19 cellular contexts compared by ENCODE assay signal in genomic region chr11:78224906-78225420, GRCh38.
"Had no signal": no experiment of that assay in that cellular context is flagged by ENCODE, and none has a peak within 500 bp of the region (broad histone marks: within the 10 kb centered on the region; RNA-seq: fewer than 3 reads in every experiment).

No MANE protein-coding gene starts in this region.

- H3K27ac Mint-ChIP-seq: activated naive CD8-positive, alpha-beta T cell treated with anti-CD3 and anti-CD28 coated beads for 36 hours; brain; effector memory CD8-positive, alpha-beta T cell; immature natural killer cell; nephron; progenitor cell of endocrine pancreas; stimulated activated naive CD8-positive, alpha-beta T cell treated with anti-CD3 and anti-CD28 coated beads, Interleukin-15, Interleukin-2, amounts not matched to agents 100 ng/mL and 50 ng/mL, for 24 hours had no signal

- DNase-seq: activated effector memory CD4-positive, alpha-beta T cell treated with Interleukin-2 at 50 U/mL for 16 hours; activated naive CD8-positive, alpha-beta T cell treated with anti-CD3 and anti-CD28 coated beads for 36 hours; cerebellar nuclear complex; dermis blood vessel endothelial cell; effector memory CD8-positive, alpha-beta T cell; immature natural killer cell; occipital lobe; right cardiac atrium; SHP77; stimulated activated CD4-positive, alpha-beta T cell treated with anti-CD3 and anti-CD28 coated beads, Interleukin-15, amount 100 ng/mL, for 24 hours; stimulated activated CD4-positive, alpha-beta T cell treated with anti-CD3 and anti-CD28 coated beads, Interleukin-4, amount 100 ng/mL, for 1 hour; trophoblast cell had no signal

- H3K27ac ChIP-seq: skin epidermis, suprapubic skin had no signal

- ATAC-seq: activated CD4-positive, CD25-positive, alpha-beta regulatory T cell treated with anti-CD3 and anti-CD28 coated beads, Interleukin-2, amount 50 U/mL, for 24 hours; effector memory CD8-positive, alpha-beta T cell; right cardiac atrium had no signal

- H3K4me3 ChIP-seq: skin epidermis, suprapubic skin had no signal

- H3K4me1 ChIP-seq: suprapubic skin had no signal

- H3K36me3 Mint-ChIP-seq: activated naive CD8-positive, alpha-beta T cell treated with anti-CD3 and anti-CD28 coated beads for 36 hours had no signal

- H3K9me3 Mint-ChIP-seq: activated naive CD8-positive, alpha-beta T cell treated with anti-CD3 and anti-CD28 coated beads for 36 hours; brain; effector memory CD8-positive, alpha-beta T cell; immature natural killer cell; nephron; stimulated activated naive CD8-positive, alpha-beta T cell treated with anti-CD3 and anti-CD28 coated beads, Interleukin-15, Interleukin-2, amounts not matched to agents 100 ng/mL and 50 ng/mL, for 24 hours had no signal

- H3K27me3 Mint-ChIP-seq: activated naive CD8-positive, alpha-beta T cell treated with anti-CD3 and anti-CD28 coated beads for 36 hours; brain; effector memory CD8-positive, alpha-beta T cell; progenitor cell of endocrine pancreas; stimulated activated naive CD8-positive, alpha-beta T cell treated with anti-CD3 and anti-CD28 coated beads, Interleukin-15, Interleukin-2, amounts not matched to agents 100 ng/mL and 50 ng/mL, for 24 hours had no signal

- H3K4me1 Mint-ChIP-seq: brain, immature natural killer cell had no signal

- H3K9me3 ChIP-seq: suprapubic skin had no signal

- H3K4me3 Mint-ChIP-seq: activated naive CD8-positive, alpha-beta T cell treated with anti-CD3 and anti-CD28 coated beads for 36 hours; brain; effector memory CD8-positive, alpha-beta T cell; immature natural killer cell; nephron; stimulated activated naive CD8-positive, alpha-beta T cell treated with anti-CD3 and anti-CD28 coated beads, Interleukin-15, Interleukin-2, amounts not matched to agents 100 ng/mL and 50 ng/mL, for 24 hours had no signal

- H3K27me3 ChIP-seq: suprapubic skin had no signal
